8 cellular contexts compared by ENCODE assay signal in genomic region chr1:173476197-173476663, GRCh38. TPM values are rescaled to one million over a fixed set of nuclear protein-coding genes. Genes with fewer than 3 reads are reported as not detected.
DNase-seq lines count a peak whose midpoint lies in the region; ATAC-seq and TF ChIP-seq lines count a peak whose summit lies in the region.

No MANE protein-coding gene starts in this region.

- WGBS in liver: 29% methylated on average over 5 of the region's 5 CpGs

- no peaks in the 10 kb centered on the region for H3K27me3 Mint-ChIP-seq in activated T-cell treated with anti-CD3 and anti-CD28 coated beads, Interleukin-2, amount 50 U/mL, for 4 hours (ENCODE audit: low read depth)

- H3K4me1 Mint-ChIP-seq in activated T-cell treated with anti-CD3 and anti-CD28 coated beads, Interleukin-2, amount 50 U/mL, for 4 hours (ENCODE audit: low read depth): peaks cover 58% of the 10 kb centered on the region

- ATAC-seq in activated T-cell treated with anti-CD3 and anti-CD28 coated beads, Interleukin-2, amount 50 U/mL, for 4 hours: no peak

- H3K9ac ChIP-seq in liver (ENCODE audit: low read depth in 1 of 2, low read length in 2 of 2): peak overlapping the region; percentile 66 to 71

- H3K9me3 ChIP-seq in ascending aorta (no peaks in the 10 kb centered on the region), liver (ENCODE audit: control insufficient read depth in 4 of 4, low read length in 3 of 4) (no peaks in the 10 kb centered on the region), tibial artery (no peaks in the 10 kb centered on the region)

- H3K27me3 ChIP-seq in ascending aorta: no peaks in the 10 kb centered on the region
- H3K27me3 ChIP-seq in liver (ENCODE audit: control insufficient read depth in 4 of 4, insufficient read depth in 4 of 4, low read length in 3 of 4): no peaks in the 10 kb centered on the region
- H3K27me3 ChIP-seq in tibial artery: no peaks in the 10 kb centered on the region

- intact Hi-C loops in ascending aorta (cut with DNase I) (loop anchor here (2.0 to 10.0 kb wide), 4 partner anchors 236 to 1529 kb away; partner anchors contain the start of gene KLHL20), tibial artery (cut with DNase I; ENCODE audit: low total_unique reads) (loop anchor here (2.0 to 10.0 kb wide), 5 partner anchors 44 to 549 kb away; partner anchors contain the start of genes CENPL, DARS2, KLHL20 and RC3H1)

- H3K36me3 Mint-ChIP-seq in activated T-cell treated with anti-CD3 and anti-CD28 coated beads, Interleukin-2, amount 50 U/mL, for 4 hours (ENCODE audit: insufficient read depth): peaks cover 23% of the 10 kb centered on the region

- H3K36me3 ChIP-seq in ascending aorta: peaks cover 2 to 5% of the 10 kb centered on the region in 2 donors
- peaks cover 0 to 4% (median 3%) of the 10 kb centered on the region in 4 donors for H3K36me3 ChIP-seq in liver (ENCODE audit: control insufficient read depth in 4 of 4, insufficient read depth in 3 of 4, low read depth in 1 of 4, low read length in 3 of 4)
- peaks cover 2 to 13% (median 9%) of the 10 kb centered on the region in 3 donors for H3K36me3 ChIP-seq in tibial artery

- H3K4me1 ChIP-seq in ascending aorta (peaks cover 12 to 37% of the 10 kb centered on the region in 2 donors), liver (ENCODE audit: control insufficient read depth in 4 of 4, insufficient read depth in 4 of 4, low read length in 3 of 4) (peaks cover 6 to 70% (median 59%) of the 10 kb centered on the region in 4 donors), tibial artery (peaks cover 0 to 61% (median 38%) of the 10 kb centered on the region in 4 donors)

- H3K9me3 Mint-ChIP-seq in activated T-cell treated with anti-CD3 and anti-CD28 coated beads, Interleukin-2, amount 50 U/mL, for 4 hours: peaks cover 5% of the 10 kb centered on the region

- TF ChIP-seq CTCF in ascending aorta (IDR thresholded peaks at IDR 0.05) (no peak), liver (IDR thresholded peaks at IDR 0.05; ENCODE audit: low read depth, low read length, missing input control) (no peak), tibial artery (IDR thresholded peaks at IDR 0.05) (no peak)

- H3K27ac ChIP-seq in ascending aorta (peak overlapping the region; percentile 84 to 90), liver (ENCODE audit: low read depth in 1 of 2, low read length in 2 of 2) (peak overlapping the region; percentile 92 to 97), tibial artery (peak overlapping the region; percentile 87 to 92)

- DNase-seq in activated T-cell treated with anti-CD3 and anti-CD28 coated beads, Interleukin-2, amount 50 U/mL, for 4 hours: no peak
- DNase-seq in activated T-cell treated with anti-CD3 and anti-CD28 coated beads for 4 hours (no peak), ascending aorta (ENCODE audit: low spot score in 2 of 2) (no peak), tibial artery (no peak), GM19240 (ENCODE audit: insufficient read length, low spot score) (no peak), GF-D8 (lab: John Stamatoyannopoulos, UW) (no peak)
- no peak for DNase-seq in stimulated activated CD4-positive, alpha-beta T cell treated with anti-CD3 and anti-CD28 coated beads, Interleukin-2, amount 100 ng/mL, for 48 hours

- TF ChIP-seq RAD21 in liver (IDR thresholded peaks at IDR 0.05): no peak

- H3K4me3 ChIP-seq in ascending aorta: peak overlapping the region; percentile 88 to 95
- H3K4me3 ChIP-seq in liver (ENCODE audit: low read depth in 1 of 3, low read length in 3 of 3): peak overlapping the region; percentile 64 to 96 (median 83)
- H3K4me3 ChIP-seq in tibial artery: peak overlapping the region; percentile 90 to 97

- H3K4me3 Mint-ChIP-seq in activated T-cell treated with anti-CD3 and anti-CD28 coated beads, Interleukin-2, amount 50 U/mL, for 4 hours: peak overlapping the region; percentile 87

TF ChIP-seq in liver, 16 proteins besides CTCF, POLR2A, EP300 and RAD21:
- TF ChIP-seq SP1 (IDR thresholded peaks at IDR 0.05) (no peak), YY1 (IDR thresholded peaks at IDR 0.05) (no peak), REST (IDR thresholded peaks at IDR 0.05) (no peak), HNF4A (conservative IDR thresholded peaks at IDR 0.05) (no peak), ZBTB33 (IDR thresholded peaks at IDR 0.05) (no peak), MAX (IDR thresholded peaks at IDR 0.05) (no peak), ATF3 (IDR thresholded peaks at IDR 0.05) (no peak)

RNA-seq across cellular contexts. Expression of gene PRDX6, which starts 0.9 kb away (rescaled TPM):
- total RNA-seq in activated T-cell treated with anti-CD3 and anti-CD28 coated beads, Interleukin-2, amount 50 U/mL, for 4 hours: 100 to 1,000 TPM in 2 of 3 donors, 10 to 100 TPM in 1; 95.3 to 121 (median 105) TPM
- total RNA-seq in ascending aorta (163 TPM), liver (100 to 1,000 TPM; 147 to 161 TPM)
- polyA plus RNA-seq in liver: 100 to 1,000 TPM; 320 to 370 TPM
